In genomic region chr5:34486808-34487201, GRCh38 we compare ENCODE assay signal across 12 cellular contexts.
DNase-seq lines count a peak whose midpoint lies in the region; ATAC-seq and TF ChIP-seq lines count a peak whose summit lies in the region.
"Had no signal": no experiment of that assay in that cellular context is flagged by ENCODE, and none has a peak within 500 bp of the region (broad histone marks: within the 10 kb centered on the region; RNA-seq: fewer than 3 reads in every experiment).

No MANE protein-coding gene starts in this region.

- H3K27ac ChIP-seq in 22Rv1 (peak overlapping the region; percentile 77), Panc1 (ENCODE audit: low read length) (no peak overlapping the region), trophoblast cell (ENCODE audit: low read depth, low read length) (peak overlapping the region; percentile 72)
- H3K27ac ChIP-seq in CD4-positive, alpha-beta memory T cell (ENCODE audit: low read depth, low read length) = no peak overlapping the region
- H3K27ac ChIP-seq: heart right ventricle had no signal

- ATAC-seq in Panc1 (0 out of 2 replicates have a peak, but pooled peaks have one; percentile 15), left ventricle myocardium superior (peak; percentile 50)

- H4K91ac ChIP-seq in trophoblast cell (ENCODE audit: low read depth, low read length) = peak overlapping the region; percentile 65

- H3K27me3 Mint-ChIP-seq in activated CD4-positive, alpha-beta memory T cell treated with anti-CD3 and anti-CD28 coated beads for 36 hours = peaks cover 35% of the 10 kb centered on the region
- peaks cover 15% of the 10 kb centered on the region for H3K27me3 Mint-ChIP-seq in nephron progenitor cell (ENCODE audit: low read depth, poor library complexity)
- peaks cover 13 to 26% of the 10 kb centered on the region in 2 donors for H3K27me3 Mint-ChIP-seq in CD4-positive, alpha-beta memory T cell

- CTCF ChIA-PET in Panc1 (lab: Charles Lee) = interaction anchor here (0.7 to 1.3 kb wide), 5 partner anchors 10 to 417 kb away, joined by 3 to 6 read pairs (median 4); no protein-coding TSS in a partner anchor
- CTCF ChIA-PET in activated CD4-positive, alpha-beta memory T cell treated with anti-CD3 and anti-CD28 coated beads for 36 hours (lab: Charles Lee) = interaction anchor here (1.0 to 5.4 kb wide), 29 partner anchors 8 to 789 kb away, joined by 3 to 48 read pairs (median 4); no protein-coding TSS in a partner anchor
- CTCF ChIA-PET in CD4-positive, alpha-beta memory T cell (lab: Charles Lee; ENCODE audit: partially characterized antibody) = interaction anchor here (1.1 to 4.2 kb wide), 10 partner anchors 8 to 517 kb away, joined by 3 to 36 read pairs (median 5); no protein-coding TSS in a partner anchor

- H3K9ac ChIP-seq in trophoblast cell (ENCODE audit: low read length) = no peak overlapping the region

- intact Hi-C loops in Panc1 (cut with micrococcal nuclease; ENCODE audit: unreplicated experiment) = loop anchor here (1.0 to 5.0 kb wide), 2 partner anchors 411 to 515 kb away; no protein-coding TSS in a partner anchor
- intact Hi-C loops in left ventricle myocardium superior (cut with micrococcal nuclease) = loop anchor here (10.0 kb wide), 1 partner anchor 518 kb away; no protein-coding TSS in a partner anchor
- intact Hi-C loops in activated CD4-positive, alpha-beta memory T cell treated with anti-CD3 and anti-CD28 coated beads for 36 hours (cut with micrococcal nuclease) = loop anchor here (1.0 to 10.0 kb wide), 4 partner anchors 51 to 516 kb away; partner anchors contain the start of gene TTC23L
- intact Hi-C loops in CD4-positive, alpha-beta memory T cell (cut with micrococcal nuclease) = loop anchor here (1.0 to 2.0 kb wide), 3 partner anchors 411 to 1440 kb away; no protein-coding TSS in a partner anchor

- H2BK120ac ChIP-seq in trophoblast cell (ENCODE audit: insufficient read depth, low read length, poor library complexity) = peak overlapping the region; percentile 49

- H4K8ac ChIP-seq in trophoblast cell (ENCODE audit: low read depth, low read length) = no peak overlapping the region

- peak overlapping the region; percentile 29 for H2BK5ac ChIP-seq in trophoblast cell (ENCODE audit: low read depth, low read length, poor library complexity)

- TF ChIP-seq CTCF in 22Rv1 (IDR thresholded peaks at IDR 0.05) = no peak
- TF ChIP-seq CTCF in Panc1 (IDR thresholded peaks at IDR 0.05) = no peak
- no peak for TF ChIP-seq CTCF in foreskin fibroblast (IDR thresholded peaks at IDR 0.05; ENCODE audit: low read depth, low read length)
- no peak for TF ChIP-seq CTCF in nephron progenitor cell (IDR thresholded peaks at IDR 0.05)

- in situ Hi-C loops in Panc1 (cut with HindIII; ENCODE audit: low pct_unique_long_range_greater_than_20kb, low sequenced_read_pairs) = no loop called here

- no peak overlapping the region for H2AFZ ChIP-seq in trophoblast cell (ENCODE audit: insufficient read depth, low read length, poor library complexity)

- H3K27me3 ChIP-seq in Panc1 (ENCODE audit: control insufficient read depth, insufficient read depth, low read length) (no peaks in the 10 kb centered on the region), trophoblast cell (ENCODE audit: insufficient read depth, low read length) (no peaks in the 10 kb centered on the region)
- H3K27me3 ChIP-seq in CD4-positive, alpha-beta memory T cell (ENCODE audit: insufficient read depth, low read length) = no peaks in the 10 kb centered on the region
- H3K27me3 ChIP-seq: heart right ventricle had no signal

- H3K4ac ChIP-seq in trophoblast cell (ENCODE audit: low read depth, low read length) = no peak overlapping the region

- no CpG with 5 or more reads among the region's 3 CpGs for WGBS in trophoblast cell (ENCODE audit: extremely low coverage, insufficient coverage, insufficient read length)

- H2BK12ac ChIP-seq in trophoblast cell (ENCODE audit: low read length) = peak overlapping the region; percentile 40

- H3K79me2 ChIP-seq in trophoblast cell (ENCODE audit: control insufficient read depth, insufficient read depth, low read length, poor library complexity) = peaks cover 3% of the 10 kb centered on the region

- H3K4me3 Mint-ChIP-seq in activated CD4-positive, alpha-beta memory T cell treated with anti-CD3 and anti-CD28 coated beads for 36 hours = no peak overlapping the region
- H3K4me3 Mint-ChIP-seq in nephron progenitor cell = no peak overlapping the region
- H3K4me3 Mint-ChIP-seq in CD4-positive, alpha-beta memory T cell = no peak overlapping the region
- H3K4me3 Mint-ChIP-seq: activated CD8-positive, alpha-beta T cell treated with anti-CD3 and anti-CD28 coated beads for 36 hours; activated T-helper 17 cell treated with anti-CD3 and anti-CD28 coated beads, Interleukin-2, amount 50 U/mL, for 72 hours; naive B cell had no signal

- H3K36me3 ChIP-seq in Panc1 (ENCODE audit: control insufficient read depth, insufficient read depth, low read length) (no peaks in the 10 kb centered on the region), trophoblast cell (ENCODE audit: control insufficient read depth in 1 of 2, insufficient read depth in 2 of 2, low read length in 2 of 2) (no peaks in the 10 kb centered on the region)
- H3K36me3 ChIP-seq in CD4-positive, alpha-beta memory T cell (ENCODE audit: insufficient read depth, low read length) = no peaks in the 10 kb centered on the region
- H3K36me3 ChIP-seq: heart right ventricle had no signal

- peak overlapping the region; percentile 26 for H2AK5ac ChIP-seq in trophoblast cell (ENCODE audit: low read length)

- no peak overlapping the region for H3K4me3 ChIP-seq in Panc1 (ENCODE audit: low read depth in 2 of 2, low read length in 2 of 2)
- H3K4me3 ChIP-seq in trophoblast cell (ENCODE audit: low read depth, low read length) = no peak overlapping the region
- no peak overlapping the region for H3K4me3 ChIP-seq in foreskin fibroblast (ENCODE audit: low read depth in 1 of 2, low read length in 2 of 2)
- H3K4me3 ChIP-seq in CD4-positive, alpha-beta memory T cell (ENCODE audit: low read length in 2 of 2) = no peak overlapping the region
- H3K4me3 ChIP-seq: heart right ventricle had no signal

- H4K12ac ChIP-seq in trophoblast cell (ENCODE audit: low read depth, low read length) = no peak overlapping the region

- H3K4me1 ChIP-seq in Panc1 (ENCODE audit: control insufficient read depth, insufficient read depth, low read length) (no peaks in the 10 kb centered on the region), trophoblast cell (ENCODE audit: control insufficient read depth in 1 of 2, insufficient read depth in 2 of 2, low read length in 2 of 2) (peaks cover 10 to 28% of the 10 kb centered on the region in 2 experiments)
- no peaks in the 10 kb centered on the region for H3K4me1 ChIP-seq in CD4-positive, alpha-beta memory T cell (ENCODE audit: insufficient read depth, low read length)

- H3K27ac Mint-ChIP-seq in activated CD4-positive, alpha-beta memory T cell treated with anti-CD3 and anti-CD28 coated beads for 36 hours = no peak overlapping the region
- H3K27ac Mint-ChIP-seq in nephron progenitor cell = no peak overlapping the region
- H3K27ac Mint-ChIP-seq in CD4-positive, alpha-beta memory T cell = no peak overlapping the region
- H3K27ac Mint-ChIP-seq: activated CD8-positive, alpha-beta T cell treated with anti-CD3 and anti-CD28 coated beads for 36 hours; activated T-helper 17 cell treated with anti-CD3 and anti-CD28 coated beads, Interleukin-2, amount 50 U/mL, for 72 hours had no signal

- no peak overlapping the region for H3K23ac ChIP-seq in trophoblast cell (ENCODE audit: low read length)

- no peak overlapping the region for H3K4me2 ChIP-seq in trophoblast cell (ENCODE audit: low read length)

- H3K4me1 Mint-ChIP-seq in activated CD4-positive, alpha-beta memory T cell treated with anti-CD3 and anti-CD28 coated beads for 36 hours (ENCODE audit: low read depth) = peaks cover 7% of the 10 kb centered on the region
- H3K4me1 Mint-ChIP-seq in nephron progenitor cell = peaks cover 76% of the 10 kb centered on the region
- H3K4me1 Mint-ChIP-seq in CD4-positive, alpha-beta memory T cell = peaks cover 3 to 5% (median 4%) of the 10 kb centered on the region in 4 donors

- H3K18ac ChIP-seq in trophoblast cell (ENCODE audit: low read length) = no peak overlapping the region

- no peak overlapping the region for H3K14ac ChIP-seq in trophoblast cell (ENCODE audit: low read length)

- DNase-seq in Panc1 (ENCODE audit: low read depth, low spot score) (no peak), left ventricle myocardium superior (no peak), trophoblast cell (no peak), foreskin fibroblast (no peak), nephron progenitor cell (no peak)
- DNase-seq in activated CD4-positive, alpha-beta memory T cell treated with anti-CD3 and anti-CD28 coated beads for 36 hours = no peak
- DNase-seq in CD4-positive, alpha-beta memory T cell = no peak

- BruUV-seq in Panc1 (replicated peaks; lab: Mats Ljungman, UMichigan) = no TSS peak

- POLR2A ChIA-PET in Panc1 (lab: Charles Lee) = no interaction called here
- POLR2A ChIA-PET in activated CD4-positive, alpha-beta memory T cell treated with anti-CD3 and anti-CD28 coated beads for 36 hours (lab: Charles Lee) = no interaction called here
- POLR2A ChIA-PET in CD4-positive, alpha-beta memory T cell (lab: Charles Lee; ENCODE audit: partially characterized antibody) = no interaction called here

- H3K9me3 ChIP-seq in Panc1 (ENCODE audit: control insufficient read depth, insufficient read depth, low read depth, low read length) = no peaks in the 10 kb centered on the region
- H3K9me3 ChIP-seq in trophoblast cell (ENCODE audit: insufficient read depth, low read depth, low read length) = peaks cover 6% of the 10 kb centered on the region
- H3K9me3 ChIP-seq in CD4-positive, alpha-beta memory T cell (ENCODE audit: control insufficient read depth in 1 of 2, low read length in 2 of 2) = no peaks in the 10 kb centered on the region

- peaks cover 23% of the 10 kb centered on the region for H3K79me1 ChIP-seq in trophoblast cell (ENCODE audit: low read length)

- no peaks in the 10 kb centered on the region for H3K36me3 Mint-ChIP-seq in activated CD4-positive, alpha-beta memory T cell treated with anti-CD3 and anti-CD28 coated beads for 36 hours
- peaks cover 6% of the 10 kb centered on the region for H3K36me3 Mint-ChIP-seq in nephron progenitor cell (ENCODE audit: low read depth)
- H3K36me3 Mint-ChIP-seq in CD4-positive, alpha-beta memory T cell = no peaks in the 10 kb centered on the region
- H3K36me3 Mint-ChIP-seq: naive B cell had no signal

- H3K9me3 Mint-ChIP-seq in activated CD4-positive, alpha-beta memory T cell treated with anti-CD3 and anti-CD28 coated beads for 36 hours = no peaks in the 10 kb centered on the region
- H3K9me3 Mint-ChIP-seq in nephron progenitor cell = peaks cover 13% of the 10 kb centered on the region
- H3K9me3 Mint-ChIP-seq in CD4-positive, alpha-beta memory T cell = no peaks in the 10 kb centered on the region
- H3K9me3 Mint-ChIP-seq: activated CD8-positive, alpha-beta T cell treated with anti-CD3 and anti-CD28 coated beads for 36 hours; activated T-helper 17 cell treated with anti-CD3 and anti-CD28 coated beads, Interleukin-2, amount 50 U/mL, for 72 hours had no signal

Comparison
In these comparisons a context has a peak if more than half of its experiments do, and no peak if none do; other contexts are left out.
1. H3K27ac ChIP-seq: peak in 22Rv1 (single experiment) and trophoblast cell (single experiment); none in Panc1 (single experiment) and CD4-positive, alpha-beta memory T cell (single experiment).